Comparison of ENCODE assay signal across 8 cellular contexts in the genomic region with DNA sequence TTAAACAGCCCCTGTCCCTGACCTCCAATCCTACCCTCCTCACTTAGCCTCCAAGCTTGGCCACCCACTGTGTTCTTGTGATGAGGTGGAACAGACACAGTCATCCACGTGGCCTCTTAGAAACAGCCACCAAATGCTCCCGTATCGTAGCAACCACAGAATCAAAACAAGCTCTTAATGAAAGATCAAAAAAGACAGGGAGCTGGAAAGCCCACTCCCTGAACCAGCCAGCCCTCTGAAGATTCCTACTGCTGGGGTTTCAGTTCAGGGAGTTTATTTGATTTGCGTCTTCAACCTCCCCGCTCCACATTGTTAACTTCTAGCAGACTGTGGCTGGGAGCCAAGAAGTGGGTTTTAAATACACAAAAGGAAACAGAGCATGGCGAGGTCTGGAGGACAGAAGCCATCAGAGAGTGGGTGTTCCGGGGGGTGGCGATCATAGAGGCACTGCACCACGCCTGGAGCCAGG.
DNase-seq lines count a peak whose midpoint lies in the region; TF ChIP-seq lines count a peak whose summit lies in the region.
"Had no signal": no experiment of that assay in that cellular context is flagged by ENCODE, and none has a peak within 500 bp of the region (broad histone marks: within the 10 kb centered on the region; RNA-seq: fewer than 3 reads in every experiment).

No MANE protein-coding gene starts in this region.

- H3K4me2 ChIP-seq in smooth muscle cell = peak overlapping the region; percentile 25

- H2AFZ ChIP-seq in smooth muscle cell (ENCODE audit: low read depth) = no peak overlapping the region

- peak overlapping the region; percentile 70 for H3K9ac ChIP-seq in smooth muscle cell (ENCODE audit: low read depth)

- 45% methylated on average over 9 of the region's 9 CpGs for WGBS in smooth muscle cell (ENCODE audit: low lambda C conversion rate)

- H3K27me3 ChIP-seq in smooth muscle cell (ENCODE audit: low read depth) = no peaks in the 10 kb centered on the region

- H3K27ac ChIP-seq in smooth muscle cell (ENCODE audit: low read depth) = peak overlapping the region; percentile 62

- peaks cover 15% of the 10 kb centered on the region for H4K20me1 ChIP-seq in smooth muscle cell (ENCODE audit: low read depth)

- H3K4me1 ChIP-seq in smooth muscle cell (ENCODE audit: low read depth) = no peaks in the 10 kb centered on the region

- H3K79me2 ChIP-seq in smooth muscle cell (ENCODE audit: low read depth) = no peaks in the 10 kb centered on the region

- no peaks in the 10 kb centered on the region for H3K9me3 ChIP-seq in smooth muscle cell (replicated peaks; ENCODE audit: low read depth)

- H3K4me3 ChIP-seq in smooth muscle cell = no peak overlapping the region

- DNase-seq in HT1080 (ENCODE audit: low read depth) = peak; percentile 13
- peak; percentile 87 for DNase-seq in NCI-H748 (lab: John Stamatoyannopoulos, UW; ENCODE audit: unreplicated experiment)
- peak; percentile 38 for DNase-seq in globus pallidus (ENCODE audit: low spot score)
- no peak for DNase-seq in smooth muscle cell (lab: John Stamatoyannopoulos, UW; ENCODE audit: unreplicated experiment)
- no peak for DNase-seq in NCI-H524 treated with DMSO at 0.1 percent for 48 hours (lab: John Stamatoyannopoulos, UW)
- DNase-seq in stimulated activated CD4-positive, alpha-beta T cell treated with anti-CD3 and anti-CD28 coated beads, Interleukin-4, amount 100 ng/mL, for 1 hour = no peak
- DNase-seq in EL = no peak
- DNase-seq: activated CD8-positive, alpha-beta memory T cell treated with anti-CD3 and anti-CD28 coated beads, Interleukin-2, amount 10 ng/mL, durations not matched to agents 7 days and 5 days had no signal

- no peaks in the 10 kb centered on the region for H3F3A ChIP-seq in smooth muscle cell (ENCODE audit: low read depth)

- no peak for TF ChIP-seq CTCF in smooth muscle cell (IDR thresholded peaks at IDR 0.05; ENCODE audit: borderline replicate concordance, insufficient read depth, poor library complexity, severe bottlenecking)

- no peaks in the 10 kb centered on the region for H3K36me3 ChIP-seq in smooth muscle cell (ENCODE audit: low read depth)

Comparison
In these comparisons a context has a peak if more than half of its experiments do, and no peak if none do; other contexts are left out.
1. DNase-seq: peak in HT1080 (single experiment), NCI-H748 (single experiment) and globus pallidus (single experiment); none in smooth muscle cell (single experiment), NCI-H524 treated with DMSO at 0.1 percent for 48 hours (single experiment), stimulated activated CD4-positive, alpha-beta T cell treated with anti-CD3 and anti-CD28 coated beads, Interleukin-4, amount 100 ng/mL, for 1 hour (single experiment) and EL (single experiment).